In the genomic region with DNA sequence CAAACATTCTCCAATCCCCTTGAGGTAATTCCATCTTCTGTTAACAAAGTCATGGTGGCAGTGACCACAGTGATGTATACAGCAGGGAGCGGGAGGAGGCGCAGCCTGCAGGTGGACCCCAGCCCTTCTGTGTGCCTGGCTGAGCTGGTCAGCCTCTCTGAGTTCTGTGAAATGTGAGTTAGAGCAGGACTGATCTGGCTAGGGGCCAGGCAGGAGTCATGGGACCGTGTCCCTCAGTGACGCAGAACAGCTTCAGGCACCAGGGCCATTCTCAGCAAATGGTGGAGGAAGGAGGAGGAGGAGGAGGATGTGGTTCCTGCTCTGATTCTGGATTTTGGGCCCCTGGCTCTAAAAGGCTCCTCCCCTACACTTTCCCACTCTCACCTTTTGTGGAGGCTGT, we compare ENCODE assay signal across 20 cellular contexts. TPM values are rescaled to one million over a fixed set of nuclear protein-coding genes. Genes with fewer than 3 reads are reported as not detected.
DNase-seq lines count a peak whose midpoint lies in the region; ATAC-seq, FAIRE-seq and TF ChIP-seq lines count a peak whose summit lies in the region.
"Had no signal": no experiment of that assay in that cellular context is flagged by ENCODE, and none has a peak within 500 bp of the region (broad histone marks: within the 10 kb centered on the region; RNA-seq: fewer than 3 reads in every experiment).

No MANE protein-coding gene starts in this region.

- POLR2A ChIA-PET in CD8-positive, alpha-beta memory T cell (lab: Charles Lee): no interaction called here

- no peak for FAIRE-seq in H54 (lab: Jason Lieb, UNC)
- FAIRE-seq: GM12892, K562 had no signal

- TF ChIP-seq POLR2A in heart left ventricle (IDR thresholded peaks at IDR 0.05) (no peak), thyroid gland (IDR thresholded peaks at IDR 0.05) (no peak), H54 (IDR thresholded peaks at IDR 0.05; ENCODE audit: low read depth, low read length) (no peak)

- ATAC-seq in Right ventricle myocardium inferior (peak; percentile 67), heart left ventricle (peak in 3 of 4 donors; percentile 55 to 87 (median 76))
- ATAC-seq: K562, PC-3 had no signal

- no peaks in the 10 kb centered on the region for H3K4me1 Mint-ChIP-seq in CD8-positive, alpha-beta memory T cell

- no peak for TF ChIP-seq CTCF in right atrium auricular region (IDR thresholded peaks at IDR 0.05)
- TF ChIP-seq CTCF in heart left ventricle (IDR thresholded peaks at IDR 0.05): no peak
- no peak for TF ChIP-seq CTCF in thyroid gland (IDR thresholded peaks at IDR 0.05)

- DNase-seq in Right ventricle myocardium inferior (ENCODE audit: missing footprints): no peak
- DNase-seq in right atrium auricular region (ENCODE audit: low spot score): no peak
- DNase-seq in heart left ventricle: peak in 4 of 5 donors; percentile 16 to 77 (median 46)
- peak; percentile 36 for DNase-seq in left kidney (ENCODE audit: low read depth, low spot score)
- peak; percentile 59 to 64 for DNase-seq in thyroid gland
- no peak for DNase-seq in H54 (ENCODE audit: insufficient read length, low spot score)
- DNase-seq in CD8-positive, alpha-beta memory T cell: no peak
- no peak for DNase-seq in ecto neural progenitor cell (ENCODE audit: low spot score)
- DNase-seq: 8988T, GOT3, NCI-H1417 treated with DMSO at 0.1 percent for 48 hours, NCI-H2029, NCI-H2171, NCI-H446 treated with DMSO at 0.1 percent for 48 hours, NCI-H82, PC-3 had no signal

- H3K36me3 Mint-ChIP-seq in CD8-positive, alpha-beta memory T cell: no peaks in the 10 kb centered on the region

- H3K36me3 ChIP-seq in right atrium auricular region (no peaks in the 10 kb centered on the region), heart left ventricle (no peaks in the 10 kb centered on the region), thyroid gland (no peaks in the 10 kb centered on the region)
- no peaks in the 10 kb centered on the region for H3K36me3 ChIP-seq in CD8-positive, alpha-beta memory T cell (ENCODE audit: insufficient read depth, low read length)

- CTCF ChIA-PET in CD8-positive, alpha-beta memory T cell (lab: Charles Lee): no interaction called here

- H3K9me3 Mint-ChIP-seq in CD8-positive, alpha-beta memory T cell: peaks cover 0 to 5% (median 0%) of the 10 kb centered on the region in 5 donors

- 57 to 59% (median 58%) methylated on average over 4 of the region's 4 CpGs for WGBS in heart left ventricle, 4 donors
- WGBS in thyroid gland, 2 donors: 18 to 44% methylated on average over 2 to 4 of the region's 4 CpGs

- H3K4me1 ChIP-seq in right atrium auricular region (no peaks in the 10 kb centered on the region), heart left ventricle (peaks cover 0 to 6% (median 0%) of the 10 kb centered on the region in 12 donors), thyroid gland (no peaks in the 10 kb centered on the region)
- no peaks in the 10 kb centered on the region for H3K4me1 ChIP-seq in CD8-positive, alpha-beta memory T cell (ENCODE audit: insufficient read depth, low read length)

- intact Hi-C loops in Right ventricle myocardium inferior (cut with DNase I): no loop called here
- intact Hi-C loops in heart left ventricle (cut with DNase I): no loop called here
- intact Hi-C loops in thyroid gland (cut with DNase I): no loop called here

- no peaks in the 10 kb centered on the region for H3K27me3 ChIP-seq in right atrium auricular region
- peaks cover 0 to 40% (median 24%) of the 10 kb centered on the region in 9 donors for H3K27me3 ChIP-seq in heart left ventricle
- H3K27me3 ChIP-seq in thyroid gland: no peaks in the 10 kb centered on the region
- H3K27me3 ChIP-seq in CD8-positive, alpha-beta memory T cell (ENCODE audit: insufficient read depth, low read length, poor library complexity, severe bottlenecking): no peaks in the 10 kb centered on the region

- H3K27ac Mint-ChIP-seq in CD8-positive, alpha-beta memory T cell: peak overlapping the region in 1 of 8 donors; percentile 80

- H3K4me3 ChIP-seq in right atrium auricular region (no peak overlapping the region), heart left ventricle (no peak overlapping the region), thyroid gland (replicated peaks in 1 of 3) (no peak overlapping the region)
- H3K4me3 ChIP-seq in CD8-positive, alpha-beta memory T cell (ENCODE audit: low read length): no peak overlapping the region
- H3K4me3 ChIP-seq: K562 had no signal

- no peak overlapping the region for H3K27ac ChIP-seq in right atrium auricular region
- H3K27ac ChIP-seq in heart left ventricle: no peak overlapping the region
- no peak overlapping the region for H3K27ac ChIP-seq in thyroid gland
- no peak overlapping the region for H3K27ac ChIP-seq in CD8-positive, alpha-beta memory T cell (ENCODE audit: low read depth, low read length)
- H3K27ac ChIP-seq: RWPE1 had no signal

- peaks cover 15 to 42% of the 10 kb centered on the region in 2 donors for H3K27me3 Mint-ChIP-seq in CD8-positive, alpha-beta memory T cell

- no peak overlapping the region for H3K4me3 Mint-ChIP-seq in CD8-positive, alpha-beta memory T cell

- H3K9me3 ChIP-seq in right atrium auricular region (no peaks in the 10 kb centered on the region), heart left ventricle (no peaks in the 10 kb centered on the region), thyroid gland (no peaks in the 10 kb centered on the region)
- no peaks in the 10 kb centered on the region for H3K9me3 ChIP-seq in CD8-positive, alpha-beta memory T cell (ENCODE audit: low read length)

RNA-seq across cellular contexts. Expression of gene PHACTR3, which starts 6.9 kb away (rescaled TPM):
- 9.9 TPM for total RNA-seq in Right ventricle myocardium inferior
- 10 to 100 TPM in 1 of 2 donors, under 1 TPM in 1; 0.86 to 24.2 TPM for total RNA-seq in right atrium auricular region
- total RNA-seq in heart left ventricle: 10 to 100 TPM in 1 of 9 donors, 1 to 10 TPM in 6, under 1 TPM in 2; 0.59 to 14.6 (median 4.3) TPM
- 1 to 10 TPM in 1 of 2 donors, under 1 TPM in 1; 0.19 to 3.5 TPM for polyA plus RNA-seq in heart left ventricle
- total RNA-seq in thyroid gland: 1 to 10 TPM in 1 of 4 donors, not detected in 3; 2.4 TPM
- total RNA-seq in CD8-positive, alpha-beta memory T cell: not detected
- polyA plus RNA-seq in CD8-positive, alpha-beta memory T cell: not detected
- total RNA-seq: K562 had no signal
- polyA plus RNA-seq: BJ, K562 had no signal

Comparison
In these comparisons a context has a peak if more than half of its experiments do, and no peak if none do; other contexts are left out.
1. DNase-seq: peak in heart left ventricle (4 of 5), left kidney (single experiment) and thyroid gland (2 of 2); none in Right ventricle myocardium inferior (single experiment), right atrium auricular region (single experiment), H54 (single experiment), CD8-positive, alpha-beta memory T cell (0 of 5) and ecto neural progenitor cell (single experiment).